Comparison of ENCODE assay signal across 1 cellular context in the genomic region with DNA sequence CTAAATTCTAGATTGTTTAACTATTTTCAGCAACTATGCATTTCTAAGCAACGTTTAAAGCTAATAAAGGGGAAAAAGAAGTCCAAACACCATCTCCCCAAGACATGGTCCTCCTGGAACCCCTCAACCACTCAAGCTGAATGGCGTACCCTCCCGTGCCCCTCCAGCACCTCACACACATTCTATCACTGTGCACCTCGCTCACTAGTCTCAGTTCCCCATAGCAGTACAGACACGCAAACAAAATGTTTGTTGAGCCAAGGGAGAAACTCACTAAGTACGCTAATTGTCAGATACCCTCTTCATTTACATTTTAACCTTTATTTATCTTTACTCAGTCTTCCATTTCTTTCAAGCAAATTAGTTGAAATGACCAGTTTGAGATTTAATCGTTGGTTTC.
TF ChIP-seq lines count a peak whose summit lies in the region.

No MANE protein-coding gene starts in this region.

TF ChIP-seq in HepG2, 621 proteins besides CTCF, POLR2A, EP300 and RAD21 (continued from another document):
- TF ChIP-seq, protein P1, sequence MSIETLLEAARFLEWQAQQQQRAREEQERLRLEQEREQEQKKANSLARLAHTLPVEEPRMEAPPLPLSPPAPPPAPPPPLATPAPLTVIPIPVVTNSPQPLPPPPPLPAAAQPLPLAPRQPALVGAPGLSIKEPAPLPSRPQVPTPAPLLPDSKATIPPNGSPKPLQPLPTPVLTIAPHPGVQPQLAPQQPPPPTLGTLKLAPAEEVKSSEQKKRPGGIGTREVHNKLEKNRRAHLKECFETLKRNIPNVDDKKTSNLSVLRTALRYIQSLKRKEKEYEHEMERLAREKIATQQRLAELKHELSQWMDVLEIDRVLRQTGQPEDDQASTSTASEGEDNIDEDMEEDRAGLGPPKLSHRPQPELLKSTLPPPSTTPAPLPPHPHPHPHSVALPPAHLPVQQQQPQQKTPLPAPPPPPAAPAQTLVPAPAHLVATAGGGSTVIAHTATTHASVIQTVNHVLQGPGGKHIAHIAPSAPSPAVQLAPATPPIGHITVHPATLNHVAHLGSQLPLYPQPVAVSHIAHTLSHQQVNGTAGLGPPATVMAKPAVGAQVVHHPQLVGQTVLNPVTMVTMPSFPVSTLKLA (IDR thresholded peaks at IDR 0.05), result no peak
- TF ChIP-seq ZNF24 (IDR thresholded peaks at IDR 0.05), result no peak
- TF ChIP-seq CHCHD3 (CRISPR knock-in tag; IDR thresholded peaks at IDR 0.05), result no peak
- TF ChIP-seq, protein P2, sequence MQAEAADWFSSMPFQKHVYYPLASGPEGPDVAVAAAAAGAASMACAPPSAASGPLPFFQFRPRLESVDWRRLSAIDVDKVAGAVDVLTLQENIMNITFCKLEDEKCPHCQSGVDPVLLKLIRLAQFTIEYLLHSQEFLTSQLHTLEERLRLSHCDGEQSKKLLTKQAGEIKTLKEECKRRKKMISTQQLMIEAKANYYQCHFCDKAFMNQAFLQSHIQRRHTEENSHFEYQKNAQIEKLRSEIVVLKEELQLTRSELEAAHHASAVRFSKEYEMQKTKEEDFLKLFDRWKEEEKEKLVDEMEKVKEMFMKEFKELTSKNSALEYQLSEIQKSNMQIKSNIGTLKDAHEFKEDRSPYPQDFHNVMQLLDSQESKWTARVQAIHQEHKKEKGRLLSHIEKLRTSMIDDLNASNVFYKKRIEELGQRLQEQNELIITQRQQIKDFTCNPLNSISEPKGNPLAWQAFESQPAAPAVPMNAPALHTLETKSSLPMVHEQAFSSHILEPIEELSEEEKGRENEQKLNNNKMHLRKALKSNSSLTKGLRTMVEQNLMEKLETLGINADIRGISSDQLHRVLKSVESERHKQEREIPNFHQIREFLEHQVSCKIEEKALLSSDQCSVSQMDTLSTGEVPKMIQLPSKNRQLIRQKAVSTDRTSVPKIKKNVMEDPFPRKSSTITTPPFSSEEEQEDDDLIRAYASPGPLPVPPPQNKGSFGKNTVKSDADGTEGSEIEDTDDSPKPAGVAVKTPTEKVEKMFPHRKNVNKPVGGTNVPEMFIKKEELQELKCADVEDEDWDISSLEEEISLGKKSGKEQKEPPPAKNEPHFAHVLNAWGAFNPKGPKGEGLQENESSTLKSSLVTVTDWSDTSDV (CRISPR knock-in tag; IDR thresholded peaks at IDR 0.05), result no peak
- no peak for TF ChIP-seq POLR2G (IDR thresholded peaks at IDR 0.05; ENCODE audit: low read depth, low read length)
- TF ChIP-seq, protein P3, sequence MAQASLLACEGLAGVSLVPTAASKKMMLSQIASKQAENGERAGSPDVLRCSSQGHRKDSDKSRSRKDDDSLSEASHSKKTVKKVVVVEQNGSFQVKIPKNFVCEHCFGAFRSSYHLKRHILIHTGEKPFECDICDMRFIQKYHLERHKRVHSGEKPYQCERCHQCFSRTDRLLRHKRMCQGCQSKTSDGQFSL (CRISPR knock-in tag; IDR thresholded peaks at IDR 0.05), result no peak
- TF ChIP-seq SALL1 (CRISPR knock-in tag; IDR thresholded peaks at IDR 0.05), result no peak
- TF ChIP-seq, protein P4, sequence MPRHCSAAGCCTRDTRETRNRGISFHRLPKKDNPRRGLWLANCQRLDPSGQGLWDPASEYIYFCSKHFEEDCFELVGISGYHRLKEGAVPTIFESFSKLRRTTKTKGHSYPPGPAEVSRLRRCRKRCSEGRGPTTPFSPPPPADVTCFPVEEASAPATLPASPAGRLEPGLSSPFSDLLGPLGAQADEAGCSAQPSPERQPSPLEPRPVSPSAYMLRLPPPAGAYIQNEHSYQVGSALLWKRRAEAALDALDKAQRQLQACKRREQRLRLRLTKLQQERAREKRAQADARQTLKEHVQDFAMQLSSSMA (CRISPR knock-in tag; IDR thresholded peaks at IDR 0.05), result no peak
- TF ChIP-seq NR1H2 (CRISPR knock-in tag; IDR thresholded peaks at IDR 0.05; ENCODE audit: borderline replicate concordance, low read depth), result no peak
